In genomic region chr5:130652178-130652577, GRCh38 we compare ENCODE assay signal across 14 cellular contexts.
DNase-seq lines count a peak whose midpoint lies in the region; ATAC-seq, FAIRE-seq and TF ChIP-seq lines count a peak whose summit lies in the region.
"Had no signal": no experiment of that assay in that cellular context is flagged by ENCODE, and none has a peak within 500 bp of the region (broad histone marks: within the 10 kb centered on the region; RNA-seq: fewer than 3 reads in every experiment).

No MANE protein-coding gene starts in this region.

- ATAC-seq in foreskin keratinocyte (peak; percentile 99), HG02763 (IDR thresholded peaks at IDR 0.05; ENCODE audit: unreplicated experiment) (no peak), GM18867 (IDR thresholded peaks at IDR 0.05; ENCODE audit: unreplicated experiment) (no peak)

- TF ChIP-seq POLR2A in H54 (IDR thresholded peaks at IDR 0.05; ENCODE audit: low read depth, low read length), result no peak

- TF ChIP-seq CTCF in foreskin keratinocyte (conservative IDR thresholded peaks at IDR 0.05) (no peak), left ventricle myocardium inferior (IDR thresholded peaks at IDR 0.05; ENCODE audit: borderline replicate concordance) (no peak), GM20000 (IDR thresholded peaks at IDR 0.05; ENCODE audit: extremely low read depth, missing control alignments) (no peak)

- H3K36me3 ChIP-seq in ACC112 (ENCODE audit: insufficient read depth, low read length), result no peaks in the 10 kb centered on the region
- no peaks in the 10 kb centered on the region for H3K36me3 ChIP-seq in left ventricle myocardium inferior

- peaks cover 13% of the 10 kb centered on the region for H3K4me1 ChIP-seq in ACC112 (ENCODE audit: control insufficient read depth, insufficient read depth, low read length, unreplicated experiment)
- H3K4me1 ChIP-seq in foreskin keratinocyte, result peaks cover 9% of the 10 kb centered on the region
- H3K4me1 ChIP-seq in left ventricle myocardium inferior, result no peaks in the 10 kb centered on the region

- H3K9me3 ChIP-seq in left ventricle myocardium inferior (replicated peaks), result no peaks in the 10 kb centered on the region

- H2AFZ ChIP-seq in ACC112 (ENCODE audit: low read length, unreplicated experiment), result no peak overlapping the region

- peak overlapping the region; percentile 37 for H3K27ac ChIP-seq in ACC112 (ENCODE audit: low read depth, low read length)
- peak overlapping the region; percentile 94 for H3K27ac ChIP-seq in foreskin keratinocyte
- no peak overlapping the region for H3K27ac ChIP-seq in left ventricle myocardium inferior (replicated peaks)
- H3K27ac ChIP-seq: C4-2B had no signal

- no peaks in the 10 kb centered on the region for H3K79me2 ChIP-seq in ACC112 (ENCODE audit: control insufficient read depth, insufficient read depth, low read length, unreplicated experiment)

- H3K27me3 ChIP-seq in ACC112 (ENCODE audit: insufficient read depth, low read length) (no peaks in the 10 kb centered on the region; the same call in 1 of the 2 replicates), foreskin keratinocyte (no peaks in the 10 kb centered on the region), left ventricle myocardium inferior (ENCODE audit: low read depth) (no peaks in the 10 kb centered on the region)

- peak; percentile 58 for FAIRE-seq in H54 (lab: Jason Lieb, UNC)

- peak; percentile 43 for DNase-seq in H54 (ENCODE audit: insufficient read length, low spot score)
- peak; percentile 78 for DNase-seq in amniotic epithelial cell (ENCODE audit: low read depth)
- peak; percentile 91 to 97 for DNase-seq in foreskin keratinocyte
- no peak for DNase-seq in left ventricle myocardium inferior
- no peak for DNase-seq in GM20000 (ENCODE audit: low spot score)
- DNase-seq: effector CD8-positive, alpha-beta T cell; hypothalamus; NCI-H345; nucleus accumbens; T1000 had no signal

- H3K4me3 ChIP-seq in ACC112 (ENCODE audit: low read depth, low read length) (no peak overlapping the region), left ventricle myocardium inferior (no peak overlapping the region)

- intact Hi-C loops in left ventricle myocardium inferior (cut with micrococcal nuclease), result no loop called here

Comparison
In these comparisons a context has a peak if more than half of its experiments do, and no peak if none do; other contexts are left out.
1. DNase-seq: peak in H54 (single experiment), amniotic epithelial cell (single experiment) and foreskin keratinocyte (2 of 2); none in left ventricle myocardium inferior (single experiment) and GM20000 (single experiment).